In the genomic region with DNA sequence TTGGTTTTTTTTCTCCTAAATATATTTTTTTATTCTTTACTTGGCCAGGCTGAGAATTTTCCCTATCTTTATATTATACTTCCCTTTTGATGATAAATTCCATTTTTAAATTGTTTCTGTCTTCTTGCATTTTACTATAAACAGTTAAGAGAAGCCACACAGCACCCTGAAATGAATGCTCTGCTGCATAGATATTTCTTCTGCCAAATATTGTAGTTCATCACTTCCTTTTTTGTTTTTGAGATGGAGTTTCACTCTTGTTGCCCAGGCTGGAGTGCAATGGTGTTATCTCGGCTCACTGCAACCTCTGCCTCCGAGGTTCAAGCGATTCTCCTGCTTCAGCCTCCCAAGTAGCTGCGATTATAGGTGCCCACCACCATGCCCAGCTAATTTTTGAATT, we compare ENCODE assay signal across 18 cellular contexts. TPM values are rescaled to one million over a fixed set of nuclear protein-coding genes. Genes with fewer than 3 reads are reported as not detected.
DNase-seq lines count a peak whose midpoint lies in the region; ATAC-seq and TF ChIP-seq lines count a peak whose summit lies in the region.
"Had no signal": no experiment of that assay in that cellular context is flagged by ENCODE, and none has a peak within 500 bp of the region (broad histone marks: within the 10 kb centered on the region; RNA-seq: fewer than 3 reads in every experiment).

No MANE protein-coding gene starts in this region.

- no peak overlapping the region for H3K14ac ChIP-seq in H9 (ENCODE audit: insufficient read depth, low read length)

- H2BK120ac ChIP-seq in H9 (ENCODE audit: low read depth, low read length, poor library complexity, severe bottlenecking), result no peak overlapping the region

- H3K27ac Mint-ChIP-seq in dendritic cell treated with granulocyte-macrophage colony-stimulating factor and Interleukin-4, amounts not matched to agents 40 ng/mL and 50 ng/mL, for 4 days, result peak overlapping the region; percentile 79
- H3K27ac Mint-ChIP-seq in immature natural killer cell (peak overlapping the region in 1 of 6 donors; percentile 23), H9 (no peak overlapping the region)
- H3K27ac Mint-ChIP-seq: activated CD4-positive, alpha-beta T cell treated with anti-CD3 and anti-CD28 coated beads, Interleukin-2, amount 10 ng/mL, durations not matched to agents 24 days and 14 days; stimulated activated effector memory CD8-positive, alpha-beta T cell treated with anti-CD3 and anti-CD28 coated beads, Interleukin-12 subunit alpha, Interleukin-12 subunit beta, amount 100 ng/mL, for 72 hours had no signal

- intact Hi-C loops in dendritic cell treated with granulocyte-macrophage colony-stimulating factor and Interleukin-4, amounts not matched to agents 40 ng/mL and 50 ng/mL, for 4 days (cut with micrococcal nuclease), result loop anchor here (2.0 kb wide), 1 partner anchor 24 kb away; a partner anchor contains a TSS
- intact Hi-C loops in stomach (cut with DNase I; ENCODE audit: low total_unique reads), result no loop called here

- no CpG with 5 or more reads among the region's 4 CpGs for WGBS in H9 (ENCODE audit: extremely low coverage, insufficient read length, low lambda C conversion rate)
- 89 to 98% (median 90%) methylated on average over 4 of the region's 4 CpGs for WGBS in stomach, 5 donors

- H3K9ac ChIP-seq in H9 (ENCODE audit: extremely low read depth, insufficient read length, low read length), result no peak overlapping the region
- H3K9ac ChIP-seq: GM23248 had no signal

- TF ChIP-seq EP300 in stomach (IDR thresholded peaks at IDR 0.05), result no peak

- H2BK5ac ChIP-seq in H9 (ENCODE audit: insufficient read length, low read length), result no peak overlapping the region

- H3K23ac ChIP-seq in H9 (ENCODE audit: insufficient read length, low read depth, low read length), result no peak overlapping the region

- H3K9me3 ChIP-seq in H9 (ENCODE audit: control insufficient read depth, low read depth, low read length), result no peaks in the 10 kb centered on the region
- H3K9me3 ChIP-seq in stomach, result no peaks in the 10 kb centered on the region
- H3K9me3 ChIP-seq: mucosa of descending colon had no signal

- H2BK12ac ChIP-seq in H9 (ENCODE audit: insufficient read length, low read depth, low read length), result no peak overlapping the region

- H2AK5ac ChIP-seq in H9 (ENCODE audit: insufficient read length, low read length), result no peak overlapping the region

- H4K91ac ChIP-seq in H9 (ENCODE audit: insufficient read length, low read depth, low read length), result no peak overlapping the region

- DNase-seq in MV-4-11 (lab: John Stamatoyannopoulos, UW) (peak; percentile 69), NCI-H524 (lab: John Stamatoyannopoulos, UW) (no peak), immature natural killer cell (no peak), H9 (no peak), stomach (no peak)
- DNase-seq: activated CD4-positive, alpha-beta T cell treated with anti-CD3 and anti-CD28 coated beads, Interleukin-2, amount 10 ng/mL, durations not matched to agents 24 days and 14 days; activated gamma-delta T cell; CD4-positive, alpha-beta memory T cell; dorsolateral prefrontal cortex; GM23248; mucosa of descending colon; NCI-H1105; NCI-H526 treated with DMSO at 0.1 percent for 48 hours had no signal

- no peak for TF ChIP-seq POLR2A in stomach (IDR thresholded peaks at IDR 0.05)

- no peaks in the 10 kb centered on the region for H3K27me3 Mint-ChIP-seq in dendritic cell treated with granulocyte-macrophage colony-stimulating factor and Interleukin-4, amounts not matched to agents 40 ng/mL and 50 ng/mL, for 4 days
- peaks cover 0 to 2% (median 0%) of the 10 kb centered on the region in 3 donors for H3K27me3 Mint-ChIP-seq in immature natural killer cell (ENCODE audit: low read depth in 3 of 3)
- H3K27me3 Mint-ChIP-seq in H9 (ENCODE audit: low read depth), result no peaks in the 10 kb centered on the region
- H3K27me3 Mint-ChIP-seq: activated CD4-positive, alpha-beta T cell treated with anti-CD3 and anti-CD28 coated beads, Interleukin-2, amount 10 ng/mL, durations not matched to agents 24 days and 14 days; CD4-positive, alpha-beta memory T cell had no signal

- TF ChIP-seq CTCF in H9 (conservative IDR thresholded peaks at IDR 0.05) (no peak), stomach (IDR thresholded peaks at IDR 0.05) (no peak)

- H3K4me1 ChIP-seq in H9 (ENCODE audit: insufficient read depth, low read length) (no peaks in the 10 kb centered on the region), stomach (no peaks in the 10 kb centered on the region)

- H2AFZ ChIP-seq in H9 (ENCODE audit: low read length), result no peak overlapping the region
- H2AFZ ChIP-seq: GM23248 had no signal

- peaks cover 33% of the 10 kb centered on the region for H3K4me1 Mint-ChIP-seq in dendritic cell treated with granulocyte-macrophage colony-stimulating factor and Interleukin-4, amounts not matched to agents 40 ng/mL and 50 ng/mL, for 4 days (ENCODE audit: low read depth)
- H3K4me1 Mint-ChIP-seq in immature natural killer cell (no peaks in the 10 kb centered on the region), H9 (no peaks in the 10 kb centered on the region)
- H3K4me1 Mint-ChIP-seq: activated CD4-positive, alpha-beta T cell treated with anti-CD3 and anti-CD28 coated beads, Interleukin-2, amount 10 ng/mL, durations not matched to agents 24 days and 14 days; stimulated activated effector memory CD8-positive, alpha-beta T cell treated with anti-CD3 and anti-CD28 coated beads, Interleukin-12 subunit alpha, Interleukin-12 subunit beta, amount 100 ng/mL, for 72 hours had no signal

- H3K23me2 ChIP-seq in H9 (ENCODE audit: insufficient read length, low read depth, low read length, poor library complexity, severe bottlenecking), result no peaks in the 10 kb centered on the region

- no peak overlapping the region for H3K18ac ChIP-seq in H9 (ENCODE audit: insufficient read length, low read depth, low read length)

- ATAC-seq in GM18498 (IDR thresholded peaks at IDR 0.05; ENCODE audit: unreplicated experiment), result peak; percentile 62
- peak; percentile 56 for ATAC-seq in GM21447 (IDR thresholded peaks at IDR 0.05; ENCODE audit: unreplicated experiment)

- H4K8ac ChIP-seq in H9 (replicated peaks; ENCODE audit: insufficient read length, low read depth, low read length), result no peak overlapping the region

- no peak overlapping the region for H2BK20ac ChIP-seq in H9 (ENCODE audit: low read depth, low read length, poor library complexity, severe bottlenecking)

- H3T11ph ChIP-seq in H9 (ENCODE audit: low read length), result no peak overlapping the region

- H3K4me2 ChIP-seq in H9 (ENCODE audit: insufficient read depth, insufficient read length, low read length), result no peak overlapping the region

- no peaks in the 10 kb centered on the region for H3K36me3 ChIP-seq in stomach
- H3K36me3 ChIP-seq: cardiac muscle cell had no signal

- no peaks in the 10 kb centered on the region for H3K36me3 Mint-ChIP-seq in dendritic cell treated with granulocyte-macrophage colony-stimulating factor and Interleukin-4, amounts not matched to agents 40 ng/mL and 50 ng/mL, for 4 days (ENCODE audit: low read depth)
- H3K36me3 Mint-ChIP-seq in immature natural killer cell (no peaks in the 10 kb centered on the region), H9 (ENCODE audit: insufficient read depth in 1 of 3, low read depth in 3 of 3) (no peaks in the 10 kb centered on the region)
- H3K36me3 Mint-ChIP-seq: CD4-positive, alpha-beta memory T cell; stimulated activated effector memory CD8-positive, alpha-beta T cell treated with anti-CD3 and anti-CD28 coated beads, Interleukin-12 subunit alpha, Interleukin-12 subunit beta, amount 100 ng/mL, for 72 hours had no signal

- no peak overlapping the region for H3K4ac ChIP-seq in H9 (ENCODE audit: low read depth, low read length)

- no peaks in the 10 kb centered on the region for H3K9me3 Mint-ChIP-seq in dendritic cell treated with granulocyte-macrophage colony-stimulating factor and Interleukin-4, amounts not matched to agents 40 ng/mL and 50 ng/mL, for 4 days
- H3K9me3 Mint-ChIP-seq in immature natural killer cell (no peaks in the 10 kb centered on the region), H9 (no peaks in the 10 kb centered on the region)
- H3K9me3 Mint-ChIP-seq: activated CD4-positive, alpha-beta T cell treated with anti-CD3 and anti-CD28 coated beads, Interleukin-2, amount 10 ng/mL, durations not matched to agents 24 days and 14 days; CD4-positive, alpha-beta memory T cell; stimulated activated effector memory CD8-positive, alpha-beta T cell treated with anti-CD3 and anti-CD28 coated beads, Interleukin-12 subunit alpha, Interleukin-12 subunit beta, amount 100 ng/mL, for 72 hours had no signal

- no peak overlapping the region for H3K4me3 ChIP-seq in stomach
- H3K4me3 ChIP-seq: cardiac muscle cell, dorsolateral prefrontal cortex, GM23248, mucosa of descending colon had no signal

- no peak overlapping the region for H4K5ac ChIP-seq in H9 (ENCODE audit: insufficient read length, low read depth, low read length)

- peak overlapping the region; percentile 42 for H3K4me3 Mint-ChIP-seq in dendritic cell treated with granulocyte-macrophage colony-stimulating factor and Interleukin-4, amounts not matched to agents 40 ng/mL and 50 ng/mL, for 4 days
- H3K4me3 Mint-ChIP-seq in immature natural killer cell (no peak overlapping the region), H9 (no peak overlapping the region)
- H3K4me3 Mint-ChIP-seq: activated CD4-positive, alpha-beta T cell treated with anti-CD3 and anti-CD28 coated beads, Interleukin-2, amount 10 ng/mL, durations not matched to agents 24 days and 14 days; CD4-positive, alpha-beta memory T cell; stimulated activated effector memory CD8-positive, alpha-beta T cell treated with anti-CD3 and anti-CD28 coated beads, Interleukin-12 subunit alpha, Interleukin-12 subunit beta, amount 100 ng/mL, for 72 hours had no signal

- no peaks in the 10 kb centered on the region for H3K27me3 ChIP-seq in H9 (ENCODE audit: insufficient read depth, low read length)
- no peaks in the 10 kb centered on the region for H3K27me3 ChIP-seq in stomach
- H3K27me3 ChIP-seq: cardiac muscle cell, dorsolateral prefrontal cortex had no signal

- no peak overlapping the region for H2BK15ac ChIP-seq in H9 (ENCODE audit: low read depth, low read length)

- H3K79me2 ChIP-seq in H9 (ENCODE audit: insufficient read depth, low read length), result no peaks in the 10 kb centered on the region; the same call in 1 of the 2 replicates

- H4K20me1 ChIP-seq in H9 (ENCODE audit: control insufficient read depth, insufficient read depth, insufficient read length), result no peaks in the 10 kb centered on the region

- no peak overlapping the region for H3K56ac ChIP-seq in H9 (ENCODE audit: insufficient read length, low read depth, low read length)

- H3K79me1 ChIP-seq in H9 (ENCODE audit: insufficient read depth, low read depth, low read length, poor library complexity, severe bottlenecking), result no peaks in the 10 kb centered on the region

- H3K27ac ChIP-seq in H9 (ENCODE audit: insufficient read length, low read depth, low read length), result no peak overlapping the region
- H3K27ac ChIP-seq in stomach, result peak overlapping the region in 2 of 5 donors; percentile 7 to 34
- H3K27ac ChIP-seq: cardiac muscle cell, GM23248 had no signal

RNA-seq across cellular contexts. Expression of a gene that starts 8.5 kb away (rescaled TPM):
- polyA plus RNA-seq in immature natural killer cell (10 to 100 TPM; 27.9 to 39.6 (median 34.3) TPM), stomach (10 to 100 TPM in 2 of 3 donors, 1 to 10 TPM in 1; 4.6 to 14.8 (median 11.4) TPM)
- total RNA-seq in H9 (2021) (22.6 and 24.5 TPM in 2 replicates), stomach (10 to 100 TPM in 4 of 5 donors, not detected in 1; 11.6 to 20.2 (median 12.9) TPM)

RNA-seq across cellular contexts. Expression of a gene that starts 24.1 kb away (rescaled TPM):
- polyA plus RNA-seq in immature natural killer cell (1 to 10 TPM; 1.1 to 3.1 (median 2.1) TPM), stomach (1 to 10 TPM; 1.5 to 4.0 (median 3.1) TPM)
- total RNA-seq in H9 (2021) (10.0 and 10.3 TPM in 2 replicates), stomach (10 to 100 TPM in 3 of 5 donors, 1 to 10 TPM in 2; 1.2 to 37.1 (median 16.3) TPM)
